Comparison of ENCODE assay signal across 1 cellular context in the genomic region with DNA sequence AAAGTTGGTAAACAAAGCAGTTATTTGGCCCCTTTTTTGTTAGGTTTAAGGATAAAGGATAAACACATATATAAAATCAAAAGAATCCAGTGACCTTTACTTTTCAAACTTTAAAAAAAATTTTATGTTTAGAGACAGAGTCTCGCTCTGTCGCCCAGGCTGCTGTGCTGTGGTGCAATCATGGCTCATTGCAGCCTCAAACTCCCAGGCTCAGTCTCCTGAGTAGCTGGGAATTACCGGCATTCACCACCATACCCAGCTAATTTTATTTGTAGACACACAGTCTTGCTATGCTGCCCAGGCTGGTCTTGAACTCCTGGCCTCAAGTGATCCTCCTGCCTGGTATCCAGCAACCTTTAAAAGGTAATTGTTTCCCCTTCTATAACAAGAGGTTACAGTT.
TF ChIP-seq lines count a peak whose summit lies in the region.

No MANE protein-coding gene starts in this region.

TF ChIP-seq in WTC11, 78 proteins besides CTCF, POLR2A, EP300 and RAD21 (continued from another document):
- TF ChIP-seq, protein P1, sequence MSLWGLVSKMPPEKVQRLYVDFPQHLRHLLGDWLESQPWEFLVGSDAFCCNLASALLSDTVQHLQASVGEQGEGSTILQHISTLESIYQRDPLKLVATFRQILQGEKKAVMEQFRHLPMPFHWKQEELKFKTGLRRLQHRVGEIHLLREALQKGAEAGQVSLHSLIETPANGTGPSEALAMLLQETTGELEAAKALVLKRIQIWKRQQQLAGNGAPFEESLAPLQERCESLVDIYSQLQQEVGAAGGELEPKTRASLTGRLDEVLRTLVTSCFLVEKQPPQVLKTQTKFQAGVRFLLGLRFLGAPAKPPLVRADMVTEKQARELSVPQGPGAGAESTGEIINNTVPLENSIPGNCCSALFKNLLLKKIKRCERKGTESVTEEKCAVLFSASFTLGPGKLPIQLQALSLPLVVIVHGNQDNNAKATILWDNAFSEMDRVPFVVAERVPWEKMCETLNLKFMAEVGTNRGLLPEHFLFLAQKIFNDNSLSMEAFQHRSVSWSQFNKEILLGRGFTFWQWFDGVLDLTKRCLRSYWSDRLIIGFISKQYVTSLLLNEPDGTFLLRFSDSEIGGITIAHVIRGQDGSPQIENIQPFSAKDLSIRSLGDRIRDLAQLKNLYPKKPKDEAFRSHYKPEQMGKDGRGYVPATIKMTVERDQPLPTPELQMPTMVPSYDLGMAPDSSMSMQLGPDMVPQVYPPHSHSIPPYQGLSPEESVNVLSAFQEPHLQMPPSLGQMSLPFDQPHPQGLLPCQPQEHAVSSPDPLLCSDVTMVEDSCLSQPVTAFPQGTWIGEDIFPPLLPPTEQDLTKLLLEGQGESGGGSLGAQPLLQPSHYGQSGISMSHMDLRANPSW (CRISPR knock-in tag; conservative IDR thresholded peaks at IDR 0.05; ENCODE audit: low read depth) = no peak
- TF ChIP-seq, protein P2, sequence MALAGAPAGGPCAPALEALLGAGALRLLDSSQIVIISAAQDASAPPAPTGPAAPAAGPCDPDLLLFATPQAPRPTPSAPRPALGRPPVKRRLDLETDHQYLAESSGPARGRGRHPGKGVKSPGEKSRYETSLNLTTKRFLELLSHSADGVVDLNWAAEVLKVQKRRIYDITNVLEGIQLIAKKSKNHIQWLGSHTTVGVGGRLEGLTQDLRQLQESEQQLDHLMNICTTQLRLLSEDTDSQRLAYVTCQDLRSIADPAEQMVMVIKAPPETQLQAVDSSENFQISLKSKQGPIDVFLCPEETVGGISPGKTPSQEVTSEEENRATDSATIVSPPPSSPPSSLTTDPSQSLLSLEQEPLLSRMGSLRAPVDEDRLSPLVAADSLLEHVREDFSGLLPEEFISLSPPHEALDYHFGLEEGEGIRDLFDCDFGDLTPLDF (CRISPR knock-in tag; IDR thresholded peaks at IDR 0.05) = no peak
